Comparison of ENCODE assay signal across 30 cellular contexts in the genomic region with DNA sequence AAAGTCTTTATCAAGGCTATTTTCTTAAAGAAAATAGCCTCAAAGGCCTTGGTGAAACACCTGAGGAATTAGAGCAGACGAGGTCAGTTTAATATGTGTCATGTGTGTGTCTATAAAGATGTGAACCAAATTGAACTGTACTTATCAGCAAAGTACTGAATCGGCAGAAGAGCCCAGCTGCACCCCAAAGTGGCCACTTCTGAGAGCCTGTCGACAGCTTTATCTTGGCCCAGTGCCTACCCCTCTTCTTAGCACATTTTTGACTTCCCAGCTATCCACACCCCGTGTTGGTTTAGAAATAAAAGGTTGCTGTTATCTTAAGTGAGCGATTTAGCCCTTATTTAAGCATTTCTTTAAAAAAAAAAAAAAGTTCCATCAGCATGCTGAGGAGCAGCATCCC.
DNase-seq lines count a peak whose midpoint lies in the region; ATAC-seq and TF ChIP-seq lines count a peak whose summit lies in the region.
"Had no signal": no experiment of that assay in that cellular context is flagged by ENCODE, and none has a peak within 500 bp of the region (broad histone marks: within the 10 kb centered on the region; RNA-seq: fewer than 3 reads in every experiment).

No MANE protein-coding gene starts in this region.

- DNase-seq in Right ventricle myocardium superior, result no peak
- no peak for DNase-seq in cardiac septum (ENCODE audit: low spot score)
- peak; percentile 35 for DNase-seq in OCI-M1 (lab: John Stamatoyannopoulos, UW)
- peak; percentile 36 for DNase-seq in lung (ENCODE audit: low spot score)
- no peak for DNase-seq in activated T-cell treated with anti-CD3 and anti-CD28 coated beads, Interleukin-2, amount 50 U/mL, for 4 hours
- DNase-seq in natural killer cell treated with Interleukin-12 subunit alpha and Interleukin-12 subunit beta and Interleukin-15 and Interleukin-18, amount 100 ng/mL, for 72 hours (ENCODE audit: low spot score), result no peak
- DNase-seq: activated CD4-positive, CD25-positive, alpha-beta regulatory T cell; activated gamma-delta T cell; activated naive CD8-positive, alpha-beta T cell treated with anti-CD3 and anti-CD28 coated beads, Interleukin-2, amount 10 ng/mL, durations not matched to agents 7 days and 5 days; activated T-cell treated with anti-CD3 and anti-CD28 coated beads, Interleukin-2, amount 50 U/mL, for 24 hours; caudate nucleus; CD8-positive, alpha-beta memory T cell; cortex of kidney; DMS 273 treated with DMSO at 0.1 percent for 48 hours; effector memory CD4-positive, alpha-beta T cell; KBM-7; midbrain; naive B cell; NCI-H146; NCI-H526 treated with DMSO at 0.1 percent for 48 hours; nucleus accumbens; sigmoid colon; stimulated activated CD4-positive, alpha-beta T cell treated with anti-CD3 and anti-CD28 coated beads, Interleukin-4, amount 100 ng/mL, for 24 hours; tibial artery had no signal

- no peaks in the 10 kb centered on the region for H3K4me1 Mint-ChIP-seq in activated T-cell treated with anti-CD3 and anti-CD28 coated beads, Interleukin-2, amount 50 U/mL, for 4 hours (ENCODE audit: low read depth)
- H3K4me1 Mint-ChIP-seq in natural killer cell treated with Interleukin-12 subunit alpha and Interleukin-12 subunit beta and Interleukin-15 and Interleukin-18, amount 100 ng/mL, for 72 hours (ENCODE audit: low read depth in 2 of 2), result no peaks in the 10 kb centered on the region
- H3K4me1 Mint-ChIP-seq: activated naive CD8-positive, alpha-beta T cell treated with anti-CD3 and anti-CD28 coated beads, Interleukin-2, amount 10 ng/mL, durations not matched to agents 7 days and 5 days; CD8-positive, alpha-beta memory T cell; naive B cell had no signal

- H3K27me3 ChIP-seq in lung (ENCODE audit: control insufficient read depth, insufficient read depth), result no peaks in the 10 kb centered on the region
- H3K27me3 ChIP-seq: ascending aorta, tibial artery had no signal

- peaks cover 5 to 7% of the 10 kb centered on the region in 2 donors for H3K4me1 ChIP-seq in lung (ENCODE audit: control insufficient read depth in 2 of 2, insufficient read depth in 2 of 2, low read length in 2 of 2)
- H3K4me1 ChIP-seq: ascending aorta, prostate gland, sigmoid colon had no signal

- ATAC-seq in Right ventricle myocardium superior (ENCODE audit: poor library complexity) (peak; percentile 75), lung (ENCODE audit: insufficient read depth, low FRiP score) (no peak), GM19395 (IDR thresholded peaks at IDR 0.05; ENCODE audit: unreplicated experiment) (no peak)
- no peak for ATAC-seq in activated T-cell treated with anti-CD3 and anti-CD28 coated beads, Interleukin-2, amount 50 U/mL, for 4 hours
- no peak for ATAC-seq in natural killer cell treated with Interleukin-12 subunit alpha and Interleukin-12 subunit beta and Interleukin-15 and Interleukin-18, amount 100 ng/mL, for 72 hours

- H3K4me3 ChIP-seq in lung, result no peak overlapping the region
- H3K4me3 ChIP-seq: ascending aorta, prostate gland, sigmoid colon, SK-N-MC, tibial artery had no signal

- H3K27ac Mint-ChIP-seq in natural killer cell treated with Interleukin-12 subunit alpha and Interleukin-12 subunit beta and Interleukin-15 and Interleukin-18, amount 100 ng/mL, for 72 hours, result no peak overlapping the region
- H3K27ac Mint-ChIP-seq: activated naive CD8-positive, alpha-beta T cell treated with anti-CD3 and anti-CD28 coated beads, Interleukin-2, amount 10 ng/mL, durations not matched to agents 7 days and 5 days; activated T-cell treated with anti-CD3 and anti-CD28 coated beads, Interleukin-2, amount 50 U/mL, for 24 hours; naive B cell; T-helper 1 cell treated with Interleukin-12 subunit alpha and Interleukin-12 subunit beta and Interleukin-4 antibody, amounts not matched to agents 30 μg/mL and 1 μg/mL, for 36 hours had no signal

- H3K9me3 ChIP-seq in lung (ENCODE audit: control insufficient read depth in 2 of 2, insufficient read depth in 1 of 2, low read length in 1 of 2), result no peaks in the 10 kb centered on the region
- H3K9me3 ChIP-seq: ascending aorta, prostate gland, sigmoid colon, tibial artery had no signal

- H3K27me3 Mint-ChIP-seq in activated T-cell treated with anti-CD3 and anti-CD28 coated beads, Interleukin-2, amount 50 U/mL, for 4 hours (ENCODE audit: low read depth), result peaks cover 6% of the 10 kb centered on the region
- H3K27me3 Mint-ChIP-seq in natural killer cell treated with Interleukin-12 subunit alpha and Interleukin-12 subunit beta and Interleukin-15 and Interleukin-18, amount 100 ng/mL, for 72 hours, result peaks cover 17 to 34% of the 10 kb centered on the region in 2 donors
- H3K27me3 Mint-ChIP-seq: activated T-cell treated with anti-CD3 and anti-CD28 coated beads, Interleukin-2, amount 50 U/mL, for 24 hours had no signal

- H3K9me3 Mint-ChIP-seq in activated T-cell treated with anti-CD3 and anti-CD28 coated beads, Interleukin-2, amount 50 U/mL, for 4 hours, result no peaks in the 10 kb centered on the region
- no peaks in the 10 kb centered on the region for H3K9me3 Mint-ChIP-seq in natural killer cell treated with Interleukin-12 subunit alpha and Interleukin-12 subunit beta and Interleukin-15 and Interleukin-18, amount 100 ng/mL, for 72 hours
- H3K9me3 Mint-ChIP-seq: activated T-cell treated with anti-CD3 and anti-CD28 coated beads, Interleukin-2, amount 50 U/mL, for 24 hours; naive B cell; T-helper 1 cell treated with Interleukin-12 subunit alpha and Interleukin-12 subunit beta and Interleukin-4 antibody, amounts not matched to agents 30 μg/mL and 1 μg/mL, for 36 hours had no signal

- TF ChIP-seq CTCF in lung (IDR thresholded peaks at IDR 0.05; ENCODE audit: control extremely low read depth, extremely low read depth), result no peak

- no peaks in the 10 kb centered on the region for H3K36me3 ChIP-seq in lung (ENCODE audit: control insufficient read depth in 2 of 2, insufficient read depth in 2 of 2, low read length in 2 of 2)
- H3K36me3 ChIP-seq: ascending aorta, prostate gland, sigmoid colon, tibial artery had no signal

- intact Hi-C loops in Right ventricle myocardium superior (cut with DNase I), result no loop called here
- intact Hi-C loops in cardiac septum (cut with DNase I), result loop anchor here (5.0 kb wide), 1 partner anchor 36 kb away; no protein-coding TSS in a partner anchor

- H3K4me3 Mint-ChIP-seq in activated T-cell treated with anti-CD3 and anti-CD28 coated beads, Interleukin-2, amount 50 U/mL, for 4 hours, result no peak overlapping the region
- no peak overlapping the region for H3K4me3 Mint-ChIP-seq in natural killer cell treated with Interleukin-12 subunit alpha and Interleukin-12 subunit beta and Interleukin-15 and Interleukin-18, amount 100 ng/mL, for 72 hours
- H3K4me3 Mint-ChIP-seq: activated naive CD8-positive, alpha-beta T cell treated with anti-CD3 and anti-CD28 coated beads, Interleukin-2, amount 10 ng/mL, durations not matched to agents 7 days and 5 days; activated T-cell treated with anti-CD3 and anti-CD28 coated beads, Interleukin-2, amount 50 U/mL, for 24 hours; naive B cell; T-helper 1 cell treated with Interleukin-12 subunit alpha and Interleukin-12 subunit beta and Interleukin-4 antibody, amounts not matched to agents 30 μg/mL and 1 μg/mL, for 36 hours had no signal

- no peak overlapping the region for H3K27ac ChIP-seq in lung (ENCODE audit: low read depth in 1 of 2, low read length in 1 of 2)
- H3K27ac ChIP-seq: ascending aorta, HL-60, prostate gland, sigmoid colon, SK-N-MC, tibial artery had no signal

- WGBS in lung, 2 donors, result 42 to 66% methylated on average over 5 of the region's 5 CpGs

- H3K36me3 Mint-ChIP-seq in activated T-cell treated with anti-CD3 and anti-CD28 coated beads, Interleukin-2, amount 50 U/mL, for 4 hours (ENCODE audit: insufficient read depth), result no peaks in the 10 kb centered on the region
- H3K36me3 Mint-ChIP-seq in natural killer cell treated with Interleukin-12 subunit alpha and Interleukin-12 subunit beta and Interleukin-15 and Interleukin-18, amount 100 ng/mL, for 72 hours, result no peaks in the 10 kb centered on the region
- H3K36me3 Mint-ChIP-seq: activated naive CD8-positive, alpha-beta T cell treated with anti-CD3 and anti-CD28 coated beads, Interleukin-2, amount 10 ng/mL, durations not matched to agents 7 days and 5 days; naive B cell had no signal

Comparison
In these comparisons a context has a peak if more than half of its experiments do, and no peak if none do; other contexts are left out.
1. DNase-seq: peak in OCI-M1 (single experiment) and lung (single experiment); none in Right ventricle myocardium superior (single experiment), cardiac septum (single experiment), activated T-cell treated with anti-CD3 and anti-CD28 coated beads, Interleukin-2, amount 50 U/mL, for 4 hours (single experiment) and natural killer cell treated with Interleukin-12 subunit alpha and Interleukin-12 subunit beta and Interleukin-15 and Interleukin-18, amount 100 ng/mL, for 72 hours (single experiment).